1 cellular context compared by ENCODE assay signal in genomic region chr6:127946388-127946787, GRCh38.
TF ChIP-seq lines count a peak whose summit lies in the region.

No MANE protein-coding gene starts in this region.

TF ChIP-seq in HepG2, 621 proteins besides CTCF, POLR2A, EP300 and RAD21 (continued from another document):
- TF ChIP-seq FUBP1 (CRISPR knock-in tag; IDR thresholded peaks at IDR 0.05; ENCODE audit: borderline replicate concordance), result no peak
